8 cellular contexts compared by ENCODE assay signal in genomic region chr18:80147418-80148315, GRCh38. TPM values are rescaled to one million over a fixed set of nuclear protein-coding genes. Genes with fewer than 3 reads are reported as not detected.
A peak's percentile ranks its signal among the peaks of the same experiment; 100 is the strongest.
DNase-seq lines count a peak whose midpoint lies in the region; ATAC-seq, FAIRE-seq and TF ChIP-seq lines count a peak whose summit lies in the region.

No MANE protein-coding gene starts in this region.

- peak overlapping the region; percentile 42 for H3K4me3 ChIP-seq in NB4 (ENCODE audit: low read depth, low read length)
- peak overlapping the region in 1 of 2 donors; percentile 11 for H3K4me3 ChIP-seq in body of pancreas
- peak overlapping the region; percentile 31 for H3K4me3 ChIP-seq in iPS-15b (ENCODE audit: low read depth, low read length)
- H3K4me3 ChIP-seq in skeletal muscle satellite cell (ENCODE audit: low read length) = peak overlapping the region; percentile 88

- DNase-seq in ELR (ENCODE audit: low read depth) = peak; percentile 86
- no peak for DNase-seq in H54 (ENCODE audit: insufficient read length, low spot score)
- DNase-seq in NB4 (ENCODE audit: low read depth) = peak; percentile 65
- peak; percentile 57 for DNase-seq in T1000 (lab: John Stamatoyannopoulos, UW)
- peak; percentile 91 to 95 (median 92) for DNase-seq in body of pancreas
- DNase-seq in NCI-H2029 (lab: John Stamatoyannopoulos, UW) = no peak

- peak overlapping the region; percentile 57 to 79 (median 74) for H3K27ac ChIP-seq in body of pancreas

- peak; percentile 61 for TF ChIP-seq POLR2A in H54 (IDR thresholded peaks at IDR 0.05; ENCODE audit: low read depth, low read length)
- no peak for TF ChIP-seq POLR2A in NB4 (IDR thresholded peaks at IDR 0.05; ENCODE audit: extremely low read depth, insufficient read length)
- TF ChIP-seq POLR2A in body of pancreas (IDR thresholded peaks at IDR 0.05) = peak; percentile 88 to 95 (median 93)

- no peak overlapping the region for H3K9ac ChIP-seq in iPS-15b (ENCODE audit: low read depth, low read length)
- peak overlapping the region; percentile 67 for H3K9ac ChIP-seq in skeletal muscle satellite cell (ENCODE audit: low read depth, low read length)

- TF ChIP-seq CTCF in NB4 (IDR thresholded peaks at IDR 0.05; ENCODE audit: low read depth, low read length) (no peak), body of pancreas (IDR thresholded peaks at IDR 0.05) (no peak)

- peak overlapping the region; percentile 89 for H3K4me2 ChIP-seq in skeletal muscle satellite cell (ENCODE audit: low read length)

- intact Hi-C loops in body of pancreas (cut with DNase I) = no loop called here

- H3K9me3 ChIP-seq in body of pancreas (no peaks in the 10 kb centered on the region), iPS-15b (ENCODE audit: control insufficient read depth, insufficient read depth, low read length) (no peaks in the 10 kb centered on the region), skeletal muscle satellite cell (replicated peaks; ENCODE audit: low read length) (no peaks in the 10 kb centered on the region)

- H3K36me3 ChIP-seq in body of pancreas (replicated peaks in 1 of 2; ENCODE audit: insufficient read depth in 1 of 2, low read depth in 2 of 2) = no peaks in the 10 kb centered on the region
- peaks cover 20% of the 10 kb centered on the region for H3K36me3 ChIP-seq in iPS-15b (ENCODE audit: control insufficient read depth, insufficient read depth, low read length)
- H3K36me3 ChIP-seq in skeletal muscle satellite cell (ENCODE audit: insufficient read depth, low read length) = no peaks in the 10 kb centered on the region

- H3K4me1 ChIP-seq in body of pancreas (peaks cover 32% of the 10 kb centered on the region), iPS-15b (ENCODE audit: control insufficient read depth, insufficient read depth, low read length) (no peaks in the 10 kb centered on the region), skeletal muscle satellite cell (ENCODE audit: control insufficient read depth, insufficient read depth, low read length) (peaks cover 18% of the 10 kb centered on the region)

- FAIRE-seq in H54 (lab: Jason Lieb, UNC) = no peak

- WGBS in body of pancreas, 2 donors = 26 to 43% methylated on average over 26 to 52 of the region's 52 CpGs

- H3K27me3 ChIP-seq in body of pancreas (no peaks in the 10 kb centered on the region), iPS-15b (ENCODE audit: control insufficient read depth, insufficient read depth, low read length) (no peaks in the 10 kb centered on the region), skeletal muscle satellite cell (ENCODE audit: control insufficient read depth, insufficient read depth, low read length) (no peaks in the 10 kb centered on the region)

- ATAC-seq in body of pancreas = peak; percentile 91

RNA-seq across cellular contexts. Expression of gene ADNP2, which starts 38.6 kb away (rescaled TPM):
- total RNA-seq in body of pancreas = 1 to 10 TPM; 7.0 to 9.2 TPM
- total RNA-seq in skeletal muscle satellite cell (2012; rRNA removed) = 15.7 and 16.4 TPM in 2 replicates

Comparison
In these comparisons a context has a peak if more than half of its experiments do, and no peak if none do; other contexts are left out.
1. DNase-seq: peak in ELR (single experiment), NB4 (single experiment), T1000 (single experiment) and body of pancreas (4 of 4); none in H54 (single experiment) and NCI-H2029 (single experiment).